Comparison of ENCODE assay signal across 11 cellular contexts in the genomic region with DNA sequence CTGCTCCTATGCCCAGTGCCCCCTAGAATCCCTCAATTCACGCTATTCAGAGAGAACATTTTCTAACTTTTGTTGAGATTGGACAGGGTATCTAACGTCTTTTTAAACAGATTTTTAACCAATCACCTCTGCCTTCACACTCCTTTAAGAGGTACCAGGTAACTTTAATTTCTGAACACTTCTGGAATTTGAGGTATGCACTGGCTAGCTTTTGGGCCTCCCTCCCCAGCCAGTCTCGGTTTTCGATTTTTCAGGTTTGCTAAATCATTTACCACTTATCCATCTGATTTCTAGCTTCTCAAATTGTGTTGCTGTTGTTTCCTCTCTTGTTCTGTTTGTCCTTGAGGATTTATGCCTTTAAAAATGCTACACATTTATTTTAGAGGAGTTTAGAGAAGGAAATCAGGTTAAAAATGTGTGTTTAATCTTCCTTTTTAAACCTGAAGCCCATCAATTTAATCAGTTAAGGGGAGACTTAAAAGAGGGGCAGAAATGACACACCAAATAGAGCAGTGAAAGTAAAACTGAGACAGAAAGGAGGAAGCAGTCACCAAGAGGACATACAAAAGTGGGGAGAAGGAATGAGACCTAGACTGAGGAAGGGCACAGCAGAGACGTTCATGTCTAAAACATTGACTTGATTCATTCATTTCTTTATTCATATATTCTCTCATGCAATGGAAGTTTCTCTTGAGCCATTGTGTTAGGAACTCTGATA.
DNase-seq lines count a peak whose midpoint lies in the region; ATAC-seq lines count a peak whose summit lies in the region.
"Had no signal": no experiment of that assay in that cellular context is flagged by ENCODE, and none has a peak within 500 bp of the region (broad histone marks: within the 10 kb centered on the region; RNA-seq: fewer than 3 reads in every experiment).

No MANE protein-coding gene starts in this region.

- peaks cover 7 to 15% (median 11%) of the 10 kb centered on the region in 3 donors for H3K4me1 Mint-ChIP-seq in naive B cell
- H3K4me1 Mint-ChIP-seq in stimulated activated effector memory CD8-positive, alpha-beta T cell treated with anti-CD3 and anti-CD28 coated beads, Interleukin-12 subunit alpha, Interleukin-12 subunit beta, amount 100 ng/mL, for 72 hours = no peaks in the 10 kb centered on the region
- no peaks in the 10 kb centered on the region for H3K4me1 Mint-ChIP-seq in activated CD4-positive, alpha-beta memory T cell treated with anti-CD3 and anti-CD28 coated beads, Interleukin-2, amount 10 ng/mL, durations not matched to agents 7 days and 5 days

- peak overlapping the region in 1 of 6 donors; percentile 5 for H3K27ac Mint-ChIP-seq in naive B cell
- no peak overlapping the region for H3K27ac Mint-ChIP-seq in stimulated activated effector memory CD8-positive, alpha-beta T cell treated with anti-CD3 and anti-CD28 coated beads, Interleukin-12 subunit alpha, Interleukin-12 subunit beta, amount 100 ng/mL, for 72 hours
- no peak overlapping the region for H3K27ac Mint-ChIP-seq in activated CD4-positive, alpha-beta memory T cell treated with anti-CD3 and anti-CD28 coated beads, Interleukin-2, amount 10 ng/mL, durations not matched to agents 7 days and 5 days

- CTCF ChIA-PET in activated CD4-positive, alpha-beta memory T cell treated with anti-CD3 and anti-CD28 coated beads, Interleukin-2, amount 10 ng/mL, durations not matched to agents 7 days and 5 days (lab: Charles Lee) = no interaction called here

- peaks cover 17 to 29% (median 17%) of the 10 kb centered on the region in 3 donors for H3K27me3 Mint-ChIP-seq in naive B cell
- H3K27me3 Mint-ChIP-seq in activated CD4-positive, alpha-beta memory T cell treated with anti-CD3 and anti-CD28 coated beads, Interleukin-2, amount 10 ng/mL, durations not matched to agents 7 days and 5 days = peaks cover 4% of the 10 kb centered on the region

- POLR2A ChIA-PET in activated CD4-positive, alpha-beta memory T cell treated with anti-CD3 and anti-CD28 coated beads, Interleukin-2, amount 10 ng/mL, durations not matched to agents 7 days and 5 days (lab: Charles Lee) = no interaction called here

- DNase-seq in naive B cell = peak; percentile 36
- DNase-seq in activated T-cell treated with anti-CD3 and anti-CD28 coated beads, Interleukin-2, amount 50 U/mL, for 48 hours = no peak
- DNase-seq in stimulated activated effector memory CD8-positive, alpha-beta T cell treated with anti-CD3 and anti-CD28 coated beads, Interleukin-12 subunit alpha, Interleukin-12 subunit beta, amount 100 ng/mL, for 72 hours (ENCODE audit: low spot score in 2 of 2) = no peak
- DNase-seq in activated CD4-positive, alpha-beta memory T cell treated with anti-CD3 and anti-CD28 coated beads, Interleukin-2, amount 10 ng/mL, durations not matched to agents 7 days and 5 days = no peak
- DNase-seq: RPMI8226; stimulated activated CD4-positive, alpha-beta T cell treated with anti-CD3 and anti-CD28 coated beads, Interleukin-15, amount 100 ng/mL, for 24 hours; thyroid gland had no signal

- peak overlapping the region in 3 of 8 donors; percentile 0 to 13 (median 1) for H3K4me3 Mint-ChIP-seq in naive B cell
- H3K4me3 Mint-ChIP-seq in stimulated activated effector memory CD8-positive, alpha-beta T cell treated with anti-CD3 and anti-CD28 coated beads, Interleukin-12 subunit alpha, Interleukin-12 subunit beta, amount 100 ng/mL, for 72 hours = no peak overlapping the region
- H3K4me3 Mint-ChIP-seq in activated CD4-positive, alpha-beta memory T cell treated with anti-CD3 and anti-CD28 coated beads, Interleukin-2, amount 10 ng/mL, durations not matched to agents 7 days and 5 days = no peak overlapping the region

- ATAC-seq in GM18909 (IDR thresholded peaks at IDR 0.05; ENCODE audit: poor library complexity, unreplicated experiment) (peak; percentile 99), HG02588 (IDR thresholded peaks at IDR 0.05; ENCODE audit: unreplicated experiment) (peak; percentile 99), HG03558 (IDR thresholded peaks at IDR 0.05; ENCODE audit: extremely low read depth, unreplicated experiment) (peak; percentile 97), naive B cell (ENCODE audit: low read depth in 2 of 2) (peak; percentile 100), esophagus mucosa (no peak)
- no peak for ATAC-seq in stimulated activated effector memory CD8-positive, alpha-beta T cell treated with anti-CD3 and anti-CD28 coated beads, Interleukin-12 subunit alpha, Interleukin-12 subunit beta, amount 100 ng/mL, for 72 hours

- no peaks in the 10 kb centered on the region for H3K36me3 Mint-ChIP-seq in naive B cell
- H3K36me3 Mint-ChIP-seq in stimulated activated effector memory CD8-positive, alpha-beta T cell treated with anti-CD3 and anti-CD28 coated beads, Interleukin-12 subunit alpha, Interleukin-12 subunit beta, amount 100 ng/mL, for 72 hours = no peaks in the 10 kb centered on the region
- H3K36me3 Mint-ChIP-seq in activated CD4-positive, alpha-beta memory T cell treated with anti-CD3 and anti-CD28 coated beads, Interleukin-2, amount 10 ng/mL, durations not matched to agents 7 days and 5 days (ENCODE audit: low read depth) = no peaks in the 10 kb centered on the region

- H3K9me3 Mint-ChIP-seq in naive B cell = no peaks in the 10 kb centered on the region
- H3K9me3 Mint-ChIP-seq in stimulated activated effector memory CD8-positive, alpha-beta T cell treated with anti-CD3 and anti-CD28 coated beads, Interleukin-12 subunit alpha, Interleukin-12 subunit beta, amount 100 ng/mL, for 72 hours = no peaks in the 10 kb centered on the region
- no peaks in the 10 kb centered on the region for H3K9me3 Mint-ChIP-seq in activated CD4-positive, alpha-beta memory T cell treated with anti-CD3 and anti-CD28 coated beads, Interleukin-2, amount 10 ng/mL, durations not matched to agents 7 days and 5 days

Comparison
In these comparisons a context has a peak if more than half of its experiments do, and no peak if none do; other contexts are left out.
1. ATAC-seq: peak in GM18909 (single experiment), HG02588 (single experiment), HG03558 (single experiment) and naive B cell (2 of 2); none in esophagus mucosa (single experiment) and stimulated activated effector memory CD8-positive, alpha-beta T cell treated with anti-CD3 and anti-CD28 coated beads, Interleukin-12 subunit alpha, Interleukin-12 subunit beta, amount 100 ng/mL, for 72 hours (single experiment).